23 cellular contexts compared by ENCODE assay signal in the genomic region with DNA sequence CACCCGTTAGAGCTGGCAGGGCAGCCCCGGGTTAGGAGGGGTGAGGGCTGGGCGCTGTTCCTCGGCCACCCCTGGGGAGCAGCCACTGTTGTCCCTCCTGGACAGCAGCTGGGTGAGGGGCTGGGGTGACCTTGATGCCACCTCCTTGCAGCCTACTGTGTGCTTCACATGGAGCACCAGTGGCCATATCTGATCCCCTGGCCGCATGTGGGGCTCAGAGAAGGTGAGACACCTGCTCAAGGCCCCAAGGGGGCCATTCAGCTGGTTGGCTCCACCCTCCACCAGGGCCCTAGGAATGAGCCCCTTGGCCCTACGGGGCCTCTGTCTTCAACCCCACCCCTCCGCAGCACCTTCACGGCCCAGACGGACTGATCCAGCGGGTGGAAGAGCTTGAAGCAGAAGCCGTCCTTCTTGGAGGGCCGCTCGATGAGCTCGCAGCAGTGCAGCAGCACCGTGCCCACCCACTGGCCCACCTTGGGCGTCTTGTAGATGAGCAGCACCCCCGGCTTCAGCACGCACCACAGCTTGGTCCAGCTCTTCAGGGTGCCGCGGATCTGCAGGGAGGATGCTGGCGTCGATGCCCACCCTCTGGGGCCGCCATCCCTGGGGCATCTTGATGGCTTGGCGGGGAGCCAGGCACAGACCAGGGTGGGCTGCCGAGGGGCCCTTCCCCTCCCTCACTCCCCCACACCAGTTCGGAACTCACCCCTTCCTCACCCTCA. TPM values are rescaled to one million over a fixed set of nuclear protein-coding genes. Genes with fewer than 3 reads are reported as not detected.
DNase-seq lines count a peak whose midpoint lies in the region; ATAC-seq and TF ChIP-seq lines count a peak whose summit lies in the region.
"Had no signal": no experiment of that assay in that cellular context is flagged by ENCODE, and none has a peak within 500 bp of the region (broad histone marks: within the 10 kb centered on the region; RNA-seq: fewer than 3 reads in every experiment).

No MANE protein-coding gene starts in this region.

- H2BK15ac ChIP-seq in neuronal stem cell (ENCODE audit: low read length) = no peak overlapping the region

- H2BK5ac ChIP-seq in neuronal stem cell (ENCODE audit: low read length) = peak overlapping the region; percentile 5

- no peak overlapping the region for H4K91ac ChIP-seq in neuronal stem cell (ENCODE audit: low read depth, low read length, poor library complexity)

- no peak overlapping the region for H2AK5ac ChIP-seq in neuronal stem cell (ENCODE audit: low read depth, low read length)

- no peak overlapping the region for H2AFZ ChIP-seq in neuronal stem cell (ENCODE audit: low read length)

- TF ChIP-seq CTCF in right atrium auricular region (IDR thresholded peaks at IDR 0.05) (no peak), heart left ventricle (IDR thresholded peaks at IDR 0.05) (no peak), uterus (IDR thresholded peaks at IDR 0.05) (no peak)

- no peak overlapping the region for H3K4me2 ChIP-seq in neuronal stem cell (ENCODE audit: insufficient read depth, low read length, poor library complexity, severe bottlenecking)
- H3K4me2 ChIP-seq: BLaER1 treated with 17β-estradiol and CSF1 and Interleukin-3, amounts not matched to agents 10 nM and 100 nM; smooth muscle cell had no signal

- intact Hi-C loops in Right ventricle myocardium inferior (cut with DNase I) (no loop called here), heart left ventricle (cut with DNase I) (loop anchor here in 3 of 10 donors (5.0 kb wide), 2 partner anchors 42 to 87 kb away; no protein-coding TSS in a partner anchor), uterus (cut with DNase I; ENCODE audit: low total_unique reads) (no loop called here)

- peaks cover 22% of the 10 kb centered on the region for H3K36me3 ChIP-seq in right atrium auricular region
- peaks cover 0 to 66% (median 45%) of the 10 kb centered on the region in 9 donors for H3K36me3 ChIP-seq in heart left ventricle
- peaks cover 4 to 43% of the 10 kb centered on the region in 2 donors for H3K36me3 ChIP-seq in neuronal stem cell (replicated peaks in 1 of 2; ENCODE audit: control insufficient read depth in 2 of 2, insufficient read depth in 2 of 2, low read length in 2 of 2)
- no peaks in the 10 kb centered on the region for H3K36me3 ChIP-seq in uterus

- H3K4me1 ChIP-seq in right atrium auricular region = peaks cover 0 to 27% of the 10 kb centered on the region in 2 donors
- peaks cover 3 to 25% (median 19%) of the 10 kb centered on the region in 12 donors for H3K4me1 ChIP-seq in heart left ventricle
- no peaks in the 10 kb centered on the region for H3K4me1 ChIP-seq in neuronal stem cell (ENCODE audit: control insufficient read depth in 2 of 2, insufficient read depth in 1 of 2, low read depth in 1 of 2, low read length in 2 of 2)
- peaks cover 6 to 21% of the 10 kb centered on the region in 2 donors for H3K4me1 ChIP-seq in uterus
- H3K4me1 ChIP-seq: Caco-2 had no signal

- no peaks in the 10 kb centered on the region for H3K79me1 ChIP-seq in neuronal stem cell (ENCODE audit: low read depth, low read length)

- no peaks in the 10 kb centered on the region for H3K27me3 ChIP-seq in right atrium auricular region
- no peaks in the 10 kb centered on the region for H3K27me3 ChIP-seq in heart left ventricle
- H3K27me3 ChIP-seq in neuronal stem cell (ENCODE audit: control insufficient read depth in 3 of 3, insufficient read depth in 3 of 3, low read depth in 1 of 3, low read length in 3 of 3) = no peaks in the 10 kb centered on the region
- no peaks in the 10 kb centered on the region for H3K27me3 ChIP-seq in uterus
- H3K27me3 ChIP-seq: BLaER1 treated with 17β-estradiol and CSF1 and Interleukin-3, amounts not matched to agents 10 nM and 100 nM had no signal

- H3K18ac ChIP-seq in neuronal stem cell (ENCODE audit: low read length) = peak overlapping the region; percentile 64

- WGBS in heart left ventricle, 4 donors = 91 to 96% (median 94%) methylated on average over 10 to 26 of the region's 26 CpGs
- no CpG with 5 or more reads among the region's 26 CpGs for WGBS in neuronal stem cell (ENCODE audit: extremely low coverage in 2 of 2, insufficient read length in 2 of 2, insufficient replicate concordance in 1 of 2), 2 donors

- TF ChIP-seq POLR2A in heart left ventricle (IDR thresholded peaks at IDR 0.05) = no peak
- no peak for TF ChIP-seq POLR2A in uterus (IDR thresholded peaks at IDR 0.05)

- peak overlapping the region; percentile 25 for H3K23ac ChIP-seq in neuronal stem cell (ENCODE audit: low read depth, low read length, poor library complexity)

- peak overlapping the region; percentile 17 for H4K8ac ChIP-seq in neuronal stem cell (ENCODE audit: low read depth, low read length)

- peak overlapping the region; percentile 6 for H3K4ac ChIP-seq in neuronal stem cell (ENCODE audit: low read length)

- H3K9me3 ChIP-seq in right atrium auricular region (no peaks in the 10 kb centered on the region), heart left ventricle (peaks cover 0 to under 1% (median 0%) of the 10 kb centered on the region in 12 donors), neuronal stem cell (replicated peaks in 1 of 2; ENCODE audit: control insufficient read depth in 2 of 2, insufficient read depth in 1 of 2, low read depth in 1 of 2, low read length in 2 of 2) (peaks cover 1 to 12% of the 10 kb centered on the region in 2 donors), uterus (no peaks in the 10 kb centered on the region)
- H3K9me3 ChIP-seq: prostate gland had no signal

- DNase-seq in Right ventricle myocardium inferior (ENCODE audit: missing footprints) (peak; percentile 57), right atrium auricular region (ENCODE audit: low spot score) (no peak), heart left ventricle (peak in 4 of 5 donors; percentile 8 to 51 (median 18)), neuronal stem cell (ENCODE audit: low spot score) (no peak), uterus (peak; percentile 18 to 23), AG20443 (ENCODE audit: low spot score) (no peak), D341Med (ENCODE audit: low spot score) (no peak)
- DNase-seq: activated CD4-positive, alpha-beta memory T cell treated with anti-CD3 and anti-CD28 coated beads for 36 hours; activated naive CD4-positive, alpha-beta T cell treated with Interleukin-2 at 50 U/mL for 16 hours; activated T-cell treated with anti-CD3 and anti-CD28 coated beads for 4 hours; amniotic stem cell; Caco-2; cortex of kidney; HFFc6; Kasumi-1; midbrain; NCI-H187; stimulated activated naive CD8-positive, alpha-beta T cell treated with anti-CD3 and anti-CD28 coated beads, Interleukin-15, amount 100 ng/mL, for 72 hours had no signal

- H3K27ac ChIP-seq in right atrium auricular region (no peak overlapping the region), heart left ventricle (no peak overlapping the region), neuronal stem cell (replicated peaks; ENCODE audit: low read length) (no peak overlapping the region), uterus (no peak overlapping the region)
- H3K27ac ChIP-seq: BLaER1 treated with 17β-estradiol and CSF1 and Interleukin-3, amounts not matched to agents 10 nM and 100 nM; prostate gland; VCaP had no signal

- peak overlapping the region; percentile 47 for H3K14ac ChIP-seq in neuronal stem cell (ENCODE audit: low read length)

- H3K4me3 ChIP-seq in right atrium auricular region (no peak overlapping the region), heart left ventricle (no peak overlapping the region), neuronal stem cell (ENCODE audit: low read length in 2 of 2) (no peak overlapping the region), uterus (no peak overlapping the region)
- H3K4me3 ChIP-seq: BLaER1 treated with 17β-estradiol and CSF1 and Interleukin-3, amounts not matched to agents 10 nM and 100 nM; prostate gland; smooth muscle cell had no signal

- no peak overlapping the region for H2BK12ac ChIP-seq in neuronal stem cell (ENCODE audit: low read length)

- no peak overlapping the region for H3K9ac ChIP-seq in neuronal stem cell (ENCODE audit: low read depth, low read length, poor library complexity)
- H3K9ac ChIP-seq: BLaER1 treated with 17β-estradiol and CSF1 and Interleukin-3, amounts not matched to agents 10 nM and 100 nM had no signal

- ATAC-seq in Right ventricle myocardium inferior = no peak
- ATAC-seq in heart left ventricle = no peak
- ATAC-seq in HG03565 (IDR thresholded peaks at IDR 0.05; ENCODE audit: unreplicated experiment) = no peak
- ATAC-seq: stimulated activated naive CD8-positive, alpha-beta T cell treated with anti-CD3 and anti-CD28 coated beads, Interleukin-15, amount 100 ng/mL, for 72 hours had no signal

- H2BK120ac ChIP-seq in neuronal stem cell (ENCODE audit: low read depth, low read length) = no peak overlapping the region

RNA-seq across cellular contexts. Expression of a gene that starts 44.9 kb away (rescaled TPM):
- total RNA-seq in Right ventricle myocardium inferior = 18.4 TPM
- 10 to 100 TPM; 11.1 to 17.8 TPM for total RNA-seq in right atrium auricular region
- 10 to 100 TPM; 10.1 to 27.7 (median 17.0) TPM for total RNA-seq in heart left ventricle
- 10 to 100 TPM; 11.1 to 11.2 TPM for polyA plus RNA-seq in heart left ventricle
- 9.5 TPM for polyA plus RNA-seq in neuronal stem cell (2013, experiment 1 of 2)
- 9.7 TPM for polyA plus RNA-seq in neuronal stem cell (2013, experiment 2 of 2)
- 10 to 100 TPM; 24.7 to 83.3 (median 48.2) TPM for total RNA-seq in uterus

Comparison
In these comparisons a context has a peak if more than half of its experiments do, and no peak if none do; other contexts are left out.
1. DNase-seq: peak in Right ventricle myocardium inferior (single experiment), heart left ventricle (4 of 5) and uterus (2 of 2); none in right atrium auricular region (single experiment), neuronal stem cell (single experiment), AG20443 (single experiment) and D341Med (single experiment).